In the genomic region with DNA sequence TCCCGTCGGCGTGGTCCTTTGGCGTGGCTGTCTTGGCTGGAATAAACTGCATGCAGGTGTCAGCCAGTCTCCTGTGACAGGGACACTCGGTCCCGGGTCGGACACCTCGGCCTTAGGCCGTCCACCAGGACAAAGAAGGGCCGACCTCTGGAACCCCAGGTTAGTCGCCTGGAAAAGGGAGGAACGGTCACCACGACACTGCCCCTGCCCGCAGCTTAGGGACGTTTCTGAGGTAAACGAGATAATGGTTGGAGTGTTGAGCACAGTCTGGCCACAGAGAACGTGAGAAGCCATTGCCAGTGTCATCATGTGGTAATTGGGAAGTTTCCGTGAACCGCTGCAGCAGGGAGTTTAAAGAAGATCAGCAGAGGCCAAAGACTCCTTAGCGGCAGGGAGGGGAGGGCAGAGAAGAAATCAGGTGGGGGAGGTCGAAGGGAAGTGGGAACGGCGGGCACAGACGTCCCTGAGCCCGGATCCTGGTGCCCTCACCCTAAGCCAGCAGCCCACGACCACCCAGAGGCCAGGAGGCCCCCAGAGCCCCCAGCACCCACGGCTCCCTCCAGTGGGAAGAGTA, we compare ENCODE assay signal across 13 cellular contexts.
DNase-seq lines count a peak whose midpoint lies in the region; ATAC-seq and TF ChIP-seq lines count a peak whose summit lies in the region.
"Had no signal": no experiment of that assay in that cellular context is flagged by ENCODE, and none has a peak within 500 bp of the region (broad histone marks: within the 10 kb centered on the region; RNA-seq: fewer than 3 reads in every experiment).

No MANE protein-coding gene starts in this region.

- peaks cover 23% of the 10 kb centered on the region for H3K4me1 ChIP-seq in hepatocyte (ENCODE audit: insufficient read depth)
- peaks cover 3% of the 10 kb centered on the region for H3K4me1 ChIP-seq in psoas muscle

- no peaks in the 10 kb centered on the region for H3K9me2 ChIP-seq in hepatocyte (replicated peaks; ENCODE audit: insufficient read depth)

- intact Hi-C loops in psoas muscle (cut with DNase I): no loop called here
- intact Hi-C loops in activated CD4-positive, alpha-beta T cell treated with anti-CD3 and anti-CD28 coated beads, Interleukin-2, amount 10 ng/mL, durations not matched to agents 24 days and 14 days (cut with micrococcal nuclease): no loop called here

- H3K27me3 ChIP-seq in hepatocyte: peaks cover 5% of the 10 kb centered on the region
- no peaks in the 10 kb centered on the region for H3K27me3 ChIP-seq in psoas muscle (ENCODE audit: insufficient read depth in 3 of 3, low read length in 2 of 3)

- 91% methylated on average over 18 of the region's 27 CpGs for WGBS in hepatocyte (ENCODE audit: low lambda C conversion rate, missing lambda C conversion rate)
- 81 to 87% (median 82%) methylated on average over 26 to 27 of the region's 27 CpGs for WGBS in psoas muscle, 3 donors

- no peak overlapping the region for H3K27ac Mint-ChIP-seq in activated CD4-positive, alpha-beta T cell treated with anti-CD3 and anti-CD28 coated beads, Interleukin-2, amount 10 ng/mL, durations not matched to agents 24 days and 14 days
- H3K27ac Mint-ChIP-seq: nephron progenitor cell had no signal

- H3K27ac ChIP-seq in hepatocyte: peak overlapping the region; percentile 79
- peak overlapping the region; percentile 46 for H3K27ac ChIP-seq in psoas muscle
- H3K27ac ChIP-seq: C4-2B had no signal

- no peaks in the 10 kb centered on the region for H4K20me1 ChIP-seq in hepatocyte (ENCODE audit: insufficient read depth, poor library complexity, severe bottlenecking)

- H3K36me3 ChIP-seq in hepatocyte (replicated peaks; ENCODE audit: insufficient read depth, low read depth) (no peaks in the 10 kb centered on the region), psoas muscle (ENCODE audit: insufficient read depth in 1 of 2, low read depth in 1 of 2) (no peaks in the 10 kb centered on the region)

- no peaks in the 10 kb centered on the region for H3K36me3 Mint-ChIP-seq in activated CD4-positive, alpha-beta T cell treated with anti-CD3 and anti-CD28 coated beads, Interleukin-2, amount 10 ng/mL, durations not matched to agents 24 days and 14 days (ENCODE audit: low read depth)

- H3K4me2 ChIP-seq in hepatocyte: peak overlapping the region; percentile 31

- H3K9me3 Mint-ChIP-seq in activated CD4-positive, alpha-beta T cell treated with anti-CD3 and anti-CD28 coated beads, Interleukin-2, amount 10 ng/mL, durations not matched to agents 24 days and 14 days: no peaks in the 10 kb centered on the region

- H2AFZ ChIP-seq in hepatocyte: no peak overlapping the region

- H3K9me3 ChIP-seq in hepatocyte (ENCODE audit: low read depth): no peaks in the 10 kb centered on the region
- H3K9me3 ChIP-seq in psoas muscle: peaks cover 6% of the 10 kb centered on the region

- peaks cover 3% of the 10 kb centered on the region for H3K4me1 Mint-ChIP-seq in activated CD4-positive, alpha-beta T cell treated with anti-CD3 and anti-CD28 coated beads, Interleukin-2, amount 10 ng/mL, durations not matched to agents 24 days and 14 days

- peak in 1 of 4 donors; percentile 6 for ATAC-seq in psoas muscle
- no peak for ATAC-seq in HG03342 (IDR thresholded peaks at IDR 0.05; ENCODE audit: unreplicated experiment)

- TF ChIP-seq CTCF in hepatocyte (IDR thresholded peaks at IDR 0.05; ENCODE audit: poor library complexity): peak; percentile 9
- TF ChIP-seq CTCF in psoas muscle (IDR thresholded peaks at IDR 0.05): no peak

- peak; percentile 51 for DNase-seq in GF-D8 (lab: John Stamatoyannopoulos, UW)
- peak; percentile 11 for DNase-seq in SIG-M5 (lab: John Stamatoyannopoulos, UW)
- DNase-seq in hepatocyte (ENCODE audit: low spot score): peak; percentile 4
- no peak for DNase-seq in psoas muscle
- DNase-seq in DMS53 treated with DMSO at 0.1 percent for 48 hours (lab: John Stamatoyannopoulos, UW; ENCODE audit: unreplicated experiment): no peak
- DNase-seq in NCI-H1694 treated with DMSO at 0.1 percent for 48 hours (lab: John Stamatoyannopoulos, UW): no peak
- no peak for DNase-seq in activated CD4-positive, alpha-beta T cell treated with anti-CD3 and anti-CD28 coated beads, Interleukin-2, amount 10 ng/mL, durations not matched to agents 24 days and 14 days
- DNase-seq: NCI-H1048, NCI-H446 treated with DMSO at 0.1 percent for 48 hours, nephron progenitor cell, RPMI8226 had no signal

- H3K27me3 Mint-ChIP-seq in activated CD4-positive, alpha-beta T cell treated with anti-CD3 and anti-CD28 coated beads, Interleukin-2, amount 10 ng/mL, durations not matched to agents 24 days and 14 days: peaks cover 11% of the 10 kb centered on the region

- H3K4me3 Mint-ChIP-seq in activated CD4-positive, alpha-beta T cell treated with anti-CD3 and anti-CD28 coated beads, Interleukin-2, amount 10 ng/mL, durations not matched to agents 24 days and 14 days: no peak overlapping the region
- H3K4me3 Mint-ChIP-seq: nephron progenitor cell had no signal

- no peaks in the 10 kb centered on the region for H3K79me2 ChIP-seq in hepatocyte

- H3K4me3 ChIP-seq in hepatocyte (no peak overlapping the region), psoas muscle (no peak overlapping the region)

Comparison
In these comparisons a context has a peak if more than half of its experiments do, and no peak if none do; other contexts are left out.
1. DNase-seq: peak in GF-D8 (single experiment), SIG-M5 (single experiment) and hepatocyte (single experiment); none in psoas muscle (0 of 2), DMS53 treated with DMSO at 0.1 percent for 48 hours (single experiment), NCI-H1694 treated with DMSO at 0.1 percent for 48 hours (single experiment) and activated CD4-positive, alpha-beta T cell treated with anti-CD3 and anti-CD28 coated beads, Interleukin-2, amount 10 ng/mL, durations not matched to agents 24 days and 14 days (single experiment).